Comparison of ENCODE assay signal across 16 cellular contexts in the genomic region with DNA sequence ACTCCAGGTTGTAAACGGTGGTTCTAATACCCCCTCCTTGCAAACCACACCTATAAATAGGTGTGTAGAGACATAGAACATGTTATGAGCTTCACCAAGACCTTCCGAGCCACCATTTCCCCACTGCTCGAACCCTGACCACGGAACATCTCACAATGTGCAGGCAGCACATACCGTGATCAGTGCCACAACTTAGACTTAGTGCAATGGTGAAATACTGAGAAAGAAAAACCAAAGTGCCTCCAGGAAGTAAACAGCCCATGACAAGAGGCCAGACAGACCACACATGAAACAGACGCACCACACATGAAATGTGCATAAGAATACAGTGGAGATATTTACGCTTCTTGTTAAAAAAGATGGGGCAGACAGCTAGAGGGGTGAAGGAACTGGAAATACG.
DNase-seq lines count a peak whose midpoint lies in the region; ATAC-seq and TF ChIP-seq lines count a peak whose summit lies in the region.
"Had no signal": no experiment of that assay in that cellular context is flagged by ENCODE, and none has a peak within 500 bp of the region (broad histone marks: within the 10 kb centered on the region; RNA-seq: fewer than 3 reads in every experiment).

No MANE protein-coding gene starts in this region.

- no peaks in the 10 kb centered on the region for H3K36me3 Mint-ChIP-seq in activated naive CD4-positive, alpha-beta T cell treated with anti-CD3 and anti-CD28 coated beads for 36 hours (ENCODE audit: low read depth)
- peaks cover 3% of the 10 kb centered on the region for H3K36me3 Mint-ChIP-seq in T-helper 17 cell (ENCODE audit: low read depth)
- no peaks in the 10 kb centered on the region for H3K36me3 Mint-ChIP-seq in stimulated activated memory B cell treated with anti-CD40 and anti-IgM and Interleukin-4, amounts not matched to agents 10 μg/mL and 1 μg/mL and 100 μg/mL, for 72 hours

- no peaks in the 10 kb centered on the region for H3K27me3 ChIP-seq in effector memory CD4-positive, alpha-beta T cell (replicated peaks; ENCODE audit: control insufficient read depth, insufficient read depth, low read length, poor library complexity, severe bottlenecking)
- peaks cover 6% of the 10 kb centered on the region for H3K27me3 ChIP-seq in lower lobe of right lung (ENCODE audit: low read depth)
- H3K27me3 ChIP-seq: vagina had no signal

- H3K27ac ChIP-seq in effector memory CD4-positive, alpha-beta T cell (ENCODE audit: insufficient read depth, low read length, poor library complexity, severe bottlenecking) = peak overlapping the region; percentile 42
- no peak overlapping the region for H3K27ac ChIP-seq in lower lobe of right lung
- H3K27ac ChIP-seq: suprapubic skin, vagina had no signal

- H3K4me3 Mint-ChIP-seq in activated naive CD4-positive, alpha-beta T cell treated with anti-CD3 and anti-CD28 coated beads for 36 hours = no peak overlapping the region
- H3K4me3 Mint-ChIP-seq in T-helper 17 cell = peak overlapping the region; percentile 71
- H3K4me3 Mint-ChIP-seq in stimulated activated memory B cell treated with anti-CD40 and anti-IgM and Interleukin-4, amounts not matched to agents 10 μg/mL and 1 μg/mL and 100 μg/mL, for 72 hours = no peak overlapping the region
- H3K4me3 Mint-ChIP-seq: activated B cell treated with CpG ODN at 0.5 μM for 24 hours; activated T-cell treated with anti-CD3 and anti-CD28 coated beads, Interleukin-2, amount 50 U/mL, for 4 hours; H9 had no signal

- no peaks in the 10 kb centered on the region for H3K9me3 Mint-ChIP-seq in activated naive CD4-positive, alpha-beta T cell treated with anti-CD3 and anti-CD28 coated beads for 36 hours
- H3K9me3 Mint-ChIP-seq in stimulated activated memory B cell treated with anti-CD40 and anti-IgM and Interleukin-4, amounts not matched to agents 10 μg/mL and 1 μg/mL and 100 μg/mL, for 72 hours = no peaks in the 10 kb centered on the region
- H3K9me3 Mint-ChIP-seq: activated B cell treated with CpG ODN at 0.5 μM for 24 hours; activated T-cell treated with anti-CD3 and anti-CD28 coated beads, Interleukin-2, amount 50 U/mL, for 4 hours had no signal

- H3K36me3 ChIP-seq in effector memory CD4-positive, alpha-beta T cell (ENCODE audit: control insufficient read depth, insufficient read depth, low read length) = no peaks in the 10 kb centered on the region
- H3K36me3 ChIP-seq in lower lobe of right lung = no peaks in the 10 kb centered on the region
- H3K36me3 ChIP-seq: suprapubic skin, vagina had no signal

- H3K4me1 ChIP-seq in effector memory CD4-positive, alpha-beta T cell (ENCODE audit: control insufficient read depth, insufficient read depth, low read length, poor library complexity, severe bottlenecking) = no peaks in the 10 kb centered on the region
- no peaks in the 10 kb centered on the region for H3K4me1 ChIP-seq in lower lobe of right lung
- H3K4me1 ChIP-seq: suprapubic skin, vagina had no signal

- H3K4me3 ChIP-seq in effector memory CD4-positive, alpha-beta T cell (ENCODE audit: insufficient read depth, low read depth, low read length, poor library complexity, severe bottlenecking) = no peak overlapping the region
- H3K4me3 ChIP-seq in lower lobe of right lung = no peak overlapping the region
- H3K4me3 ChIP-seq: suprapubic skin, vagina had no signal

- H3K4me1 Mint-ChIP-seq in activated naive CD4-positive, alpha-beta T cell treated with anti-CD3 and anti-CD28 coated beads for 36 hours (ENCODE audit: low read depth) = peaks cover 31% of the 10 kb centered on the region
- H3K4me1 Mint-ChIP-seq in T-helper 17 cell = peaks cover 23% of the 10 kb centered on the region
- H3K4me1 Mint-ChIP-seq in stimulated activated memory B cell treated with anti-CD40 and anti-IgM and Interleukin-4, amounts not matched to agents 10 μg/mL and 1 μg/mL and 100 μg/mL, for 72 hours = peaks cover 21% of the 10 kb centered on the region

- no peak for DNase-seq in activated naive CD4-positive, alpha-beta T cell treated with anti-CD3 and anti-CD28 coated beads for 36 hours
- DNase-seq in activated naive CD4-positive, alpha-beta T cell treated with anti-CD3 and anti-CD28 coated beads, Interleukin-2, amount 50 U/mL, for 16 hours = no peak
- no peak for DNase-seq in T-helper 17 cell
- no peak for DNase-seq in effector memory CD4-positive, alpha-beta T cell
- DNase-seq in lower lobe of right lung = no peak
- DNase-seq in LoVo (ENCODE audit: low spot score) = no peak
- DNase-seq: activated B cell treated with CpG ODN at 0.5 μM for 24 hours, DMS79, H9, NCI-H187 treated with DMSO at 0.1 percent for 48 hours, NCI-H446 treated with DMSO at 0.1 percent for 48 hours had no signal

- H3K27me3 Mint-ChIP-seq in activated naive CD4-positive, alpha-beta T cell treated with anti-CD3 and anti-CD28 coated beads for 36 hours (ENCODE audit: low read depth) = peaks cover 3% of the 10 kb centered on the region
- peaks cover 9% of the 10 kb centered on the region for H3K27me3 Mint-ChIP-seq in T-helper 17 cell
- peaks cover 15% of the 10 kb centered on the region for H3K27me3 Mint-ChIP-seq in stimulated activated memory B cell treated with anti-CD40 and anti-IgM and Interleukin-4, amounts not matched to agents 10 μg/mL and 1 μg/mL and 100 μg/mL, for 72 hours

- peak overlapping the region; percentile 47 for H3K27ac Mint-ChIP-seq in activated naive CD4-positive, alpha-beta T cell treated with anti-CD3 and anti-CD28 coated beads for 36 hours
- H3K27ac Mint-ChIP-seq in T-helper 17 cell = peak overlapping the region; percentile 86
- H3K27ac Mint-ChIP-seq in stimulated activated memory B cell treated with anti-CD40 and anti-IgM and Interleukin-4, amounts not matched to agents 10 μg/mL and 1 μg/mL and 100 μg/mL, for 72 hours = peak overlapping the region; percentile 35
- H3K27ac Mint-ChIP-seq: H9 had no signal

- intact Hi-C loops in activated naive CD4-positive, alpha-beta T cell treated with anti-CD3 and anti-CD28 coated beads for 36 hours (cut with micrococcal nuclease) = loop anchor here (1.0 to 5.0 kb wide), 5 partner anchors 72 to 171 kb away; no protein-coding TSS in a partner anchor
- intact Hi-C loops in lower lobe of right lung (cut with DNase I) = no loop called here

- no peak for TF ChIP-seq CTCF in lower lobe of right lung (IDR thresholded peaks at IDR 0.05)

- H3K9me3 ChIP-seq in T-helper 17 cell (ENCODE audit: control insufficient read depth, low read length, poor library complexity, severe bottlenecking) (no peaks in the 10 kb centered on the region), lower lobe of right lung (no peaks in the 10 kb centered on the region)
- no peaks in the 10 kb centered on the region for H3K9me3 ChIP-seq in effector memory CD4-positive, alpha-beta T cell (ENCODE audit: control insufficient read depth, low read length)
- H3K9me3 ChIP-seq: suprapubic skin, vagina had no signal

- CTCF ChIA-PET in activated naive CD4-positive, alpha-beta T cell treated with anti-CD3 and anti-CD28 coated beads for 36 hours (lab: Charles Lee) = interaction anchor here (0.6 to 4.0 kb wide), 12 partner anchors 10 to 220 kb away, joined by 3 to 44 read pairs (median 6); no protein-coding TSS in a partner anchor

- peak; percentile 23 for ATAC-seq in T-helper 17 cell
- ATAC-seq in stimulated activated memory B cell treated with anti-CD40 and anti-IgM and Interleukin-4, amounts not matched to agents 10 μg/mL and 1 μg/mL and 100 μg/mL, for 72 hours = no peak
- no peak for ATAC-seq in lower lobe of right lung
- ATAC-seq in GM18867 (IDR thresholded peaks at IDR 0.05; ENCODE audit: unreplicated experiment) = no peak

Comparison
In these comparisons a context has a peak if more than half of its experiments do, and no peak if none do; other contexts are left out.
1. H3K27ac Mint-ChIP-seq: peak in every context shown above with its lines; median percentile 86 in T-helper 17 cell; 47 in activated naive CD4-positive, alpha-beta T cell treated with anti-CD3 and anti-CD28 coated beads for 36 hours; 35 in stimulated activated memory B cell treated with anti-CD40 and anti-IgM and Interleukin-4, amounts not matched to agents 10 μg/mL and 1 μg/mL and 100 μg/mL, for 72 hours.